Comparison of ENCODE assay signal across 19 cellular contexts in genomic region chr11:45812581-45813548, GRCh38. TPM values are rescaled to one million over a fixed set of nuclear protein-coding genes. Genes with fewer than 3 reads are reported as not detected.
DNase-seq lines count a peak whose midpoint lies in the region; ATAC-seq and TF ChIP-seq lines count a peak whose summit lies in the region.
"Had no signal": no experiment of that assay in that cellular context is flagged by ENCODE, and none has a peak within 500 bp of the region (broad histone marks: within the 10 kb centered on the region; RNA-seq: fewer than 3 reads in every experiment).

No MANE protein-coding gene starts in this region.

- peaks cover 0 to 1% (median 0%) of the 10 kb centered on the region in 3 donors for H3K27me3 Mint-ChIP-seq in CD14-positive monocyte (ENCODE audit: low read depth in 3 of 3)
- no peaks in the 10 kb centered on the region for H3K27me3 Mint-ChIP-seq in activated naive CD8-positive, alpha-beta T cell treated with anti-CD3 and anti-CD28 coated beads, Interleukin-2, amount 10 ng/mL, durations not matched to agents 7 days and 5 days
- no peaks in the 10 kb centered on the region for H3K27me3 Mint-ChIP-seq in neural crest cell (ENCODE audit: low read depth)
- H3K27me3 Mint-ChIP-seq: B cell had no signal

- peak; percentile 7 for DNase-seq in CD14-positive monocyte (ENCODE audit: low spot score)
- peak; percentile 23 for DNase-seq in ELF-1 (ENCODE audit: low read depth, low spot score)
- no peak for DNase-seq in activated naive CD8-positive, alpha-beta T cell treated with anti-CD3 and anti-CD28 coated beads, Interleukin-2, amount 10 ng/mL, durations not matched to agents 7 days and 5 days
- no peak for DNase-seq in neural crest cell (ENCODE audit: low read depth, low spot score)
- DNase-seq in GM13977 (ENCODE audit: low spot score), result no peak
- no peak for DNase-seq in ACHN
- DNase-seq in cerebellar nuclear complex (lab: John Stamatoyannopoulos, UW), result no peak
- DNase-seq in MV-4-11 (lab: John Stamatoyannopoulos, UW), result no peak
- DNase-seq: activated T-cell treated with anti-CD3 and anti-CD28 coated beads, Interleukin-2, amount 50 U/mL, for 48 hours; dorsolateral prefrontal cortex; HFFc6; Kasumi-1; NCI-H1105; NCI-H524 treated with DMSO at 0.1 percent for 48 hours; stimulated activated CD4-positive, alpha-beta T cell treated with anti-CD3 and anti-CD28 coated beads, Interleukin-4, amount 100 ng/mL, for 1 hour; testis had no signal

- H3K4me1 Mint-ChIP-seq in CD14-positive monocyte (peaks cover 15% of the 10 kb centered on the region), neural crest cell (peaks cover 22% of the 10 kb centered on the region)
- peaks cover 28% of the 10 kb centered on the region for H3K4me1 Mint-ChIP-seq in activated naive CD8-positive, alpha-beta T cell treated with anti-CD3 and anti-CD28 coated beads, Interleukin-2, amount 10 ng/mL, durations not matched to agents 7 days and 5 days

- H3K27ac Mint-ChIP-seq in CD14-positive monocyte, result peak overlapping the region in 5 of 7 donors; percentile 11 to 82 (median 68)
- H3K27ac Mint-ChIP-seq in activated naive CD8-positive, alpha-beta T cell treated with anti-CD3 and anti-CD28 coated beads, Interleukin-2, amount 10 ng/mL, durations not matched to agents 7 days and 5 days, result peak overlapping the region; percentile 43
- peak overlapping the region; percentile 45 for H3K27ac Mint-ChIP-seq in neural crest cell (ENCODE audit: unreplicated experiment)
- H3K27ac Mint-ChIP-seq: B cell, HFFc6 had no signal

- in situ Hi-C loops in GM13977 (cut with MboI; ENCODE audit: low pct_unique_long_range_greater_than_20kb, low sequenced_read_pairs, unreplicated experiment) (no loop called here), ACHN (cut with HindIII; ENCODE audit: low pct_ligation_motif_present, low pct_unique_long_range_greater_than_20kb, low sequenced_read_pairs) (no loop called here)

- ATAC-seq in activated naive CD8-positive, alpha-beta T cell treated with anti-CD3 and anti-CD28 coated beads, Interleukin-2, amount 10 ng/mL, durations not matched to agents 7 days and 5 days (ENCODE audit: low read depth), result no peak
- ATAC-seq: gastroesophageal sphincter, left lobe of liver had no signal

- H3K9me3 Mint-ChIP-seq in CD14-positive monocyte, result peaks cover 0 to 4% (median 0%) of the 10 kb centered on the region in 7 donors
- no peaks in the 10 kb centered on the region for H3K9me3 Mint-ChIP-seq in activated naive CD8-positive, alpha-beta T cell treated with anti-CD3 and anti-CD28 coated beads, Interleukin-2, amount 10 ng/mL, durations not matched to agents 7 days and 5 days
- no peaks in the 10 kb centered on the region for H3K9me3 Mint-ChIP-seq in neural crest cell
- H3K9me3 Mint-ChIP-seq: HFFc6 had no signal

- H3K36me3 Mint-ChIP-seq in CD14-positive monocyte (peaks cover 34 to 48% of the 10 kb centered on the region in 2 donors), neural crest cell (ENCODE audit: low read depth) (no peaks in the 10 kb centered on the region)
- H3K36me3 Mint-ChIP-seq in activated naive CD8-positive, alpha-beta T cell treated with anti-CD3 and anti-CD28 coated beads, Interleukin-2, amount 10 ng/mL, durations not matched to agents 7 days and 5 days, result peaks cover 11% of the 10 kb centered on the region

- intact Hi-C loops in CD14-positive monocyte (cut with micrococcal nuclease), result no loop called here

- TF ChIP-seq CTCF in CD14-positive monocyte (IDR thresholded peaks at IDR 0.05), result no peak
- TF ChIP-seq CTCF in neural crest cell (conservative IDR thresholded peaks at IDR 0.05), result no peak
- no peak for TF ChIP-seq CTCF in GM13977 (IDR thresholded peaks at IDR 0.05; ENCODE audit: extremely low read depth, insufficient read depth, missing control alignments)

- no peak overlapping the region for H3K4me3 Mint-ChIP-seq in CD14-positive monocyte
- H3K4me3 Mint-ChIP-seq in activated naive CD8-positive, alpha-beta T cell treated with anti-CD3 and anti-CD28 coated beads, Interleukin-2, amount 10 ng/mL, durations not matched to agents 7 days and 5 days, result no peak overlapping the region
- no peak overlapping the region for H3K4me3 Mint-ChIP-seq in neural crest cell
- H3K4me3 Mint-ChIP-seq: B cell, HFFc6 had no signal

- POLR2A ChIA-PET in activated naive CD8-positive, alpha-beta T cell treated with anti-CD3 and anti-CD28 coated beads, Interleukin-2, amount 10 ng/mL, durations not matched to agents 7 days and 5 days (lab: Charles Lee), result no interaction called here

RNA-seq across cellular contexts. Expression of gene SLC35C1, which starts 7.9 kb away (rescaled TPM):
- polyA plus RNA-seq in CD14-positive monocyte, result 10 to 100 TPM; 12.8 to 14.0 TPM
- 10 to 100 TPM; 18.0 to 20.2 TPM for total RNA-seq in activated naive CD8-positive, alpha-beta T cell treated with anti-CD3 and anti-CD28 coated beads, Interleukin-2, amount 10 ng/mL, durations not matched to agents 7 days and 5 days
- 12.9 and 13.3 TPM in 2 replicates for total RNA-seq in neural crest cell

RNA-seq across cellular contexts. Expression of gene CRY2, which starts 34.4 kb away (rescaled TPM):
- 1 to 10 TPM; 5.1 to 7.2 TPM for polyA plus RNA-seq in CD14-positive monocyte
- total RNA-seq in activated naive CD8-positive, alpha-beta T cell treated with anti-CD3 and anti-CD28 coated beads, Interleukin-2, amount 10 ng/mL, durations not matched to agents 7 days and 5 days, result 10 to 100 TPM; 32.4 to 36.9 TPM
- total RNA-seq in neural crest cell, result 19.0 and 23.8 TPM in 2 replicates

Comparison
In these comparisons a context has a peak if more than half of its experiments do, and no peak if none do; other contexts are left out.
1. DNase-seq: peak in CD14-positive monocyte (single experiment) and ELF-1 (single experiment); none in activated naive CD8-positive, alpha-beta T cell treated with anti-CD3 and anti-CD28 coated beads, Interleukin-2, amount 10 ng/mL, durations not matched to agents 7 days and 5 days (single experiment), neural crest cell (single experiment), GM13977 (single experiment), ACHN (single experiment), cerebellar nuclear complex (0 of 2) and MV-4-11 (single experiment).
2. Peak in every context shown above with its lines, with median percentiles within 50 percentile points of each other: H3K27ac Mint-ChIP-seq.